ENCODE assay signal across 9 cellular contexts in the genomic region with DNA sequence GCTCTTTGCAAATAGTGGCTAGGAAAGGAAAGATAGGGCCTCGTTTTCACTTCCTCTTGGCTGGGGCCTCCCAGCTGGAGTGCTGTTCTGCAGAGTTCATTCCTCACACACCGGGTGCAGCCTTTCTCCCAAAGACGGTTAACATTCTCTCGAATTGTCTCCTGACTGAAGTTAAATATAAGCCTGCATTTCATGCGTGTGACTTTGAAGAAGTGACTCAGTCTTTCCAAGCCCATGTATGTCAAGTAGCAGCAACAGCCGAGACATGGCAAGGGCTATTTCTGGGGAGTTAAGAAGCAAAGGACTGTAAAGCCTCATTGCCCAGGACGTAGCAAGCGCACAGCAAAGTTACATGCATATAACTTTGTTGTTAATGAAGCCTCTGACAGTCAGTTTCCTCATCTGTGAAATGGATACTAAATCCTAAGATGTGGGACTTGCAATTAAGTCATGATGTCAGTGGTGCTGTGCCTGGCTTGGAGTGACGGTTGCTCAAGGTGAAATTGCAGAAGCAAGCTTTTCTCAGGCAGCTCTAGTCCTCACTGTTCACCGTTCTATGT.
DNase-seq lines count a peak whose midpoint lies in the region; ATAC-seq and TF ChIP-seq lines count a peak whose summit lies in the region.
"Had no signal": no experiment of that assay in that cellular context is flagged by ENCODE, and none has a peak within 500 bp of the region (broad histone marks: within the 10 kb centered on the region; RNA-seq: fewer than 3 reads in every experiment).

No MANE protein-coding gene starts in this region.

- TF ChIP-seq POLR2A in spleen (IDR thresholded peaks at IDR 0.05): no peak

- no peaks in the 10 kb centered on the region for H3K36me3 Mint-ChIP-seq in endodermal cell (ENCODE audit: low read depth)
- H3K36me3 Mint-ChIP-seq in activated naive CD4-positive, alpha-beta T cell treated with anti-CD3 and anti-CD28 coated beads, Interleukin-2, amount 10 ng/mL, durations not matched to agents 7 days and 5 days: no peaks in the 10 kb centered on the region
- no peaks in the 10 kb centered on the region for H3K36me3 Mint-ChIP-seq in CD8-positive, alpha-beta memory T cell

- H3K36me3 ChIP-seq in endodermal cell (ENCODE audit: control insufficient read depth, insufficient read depth, low read length) (no peaks in the 10 kb centered on the region), spleen (no peaks in the 10 kb centered on the region)
- H3K36me3 ChIP-seq in CD8-positive, alpha-beta memory T cell (ENCODE audit: insufficient read depth, low read length): no peaks in the 10 kb centered on the region

- H3K4me1 ChIP-seq in endodermal cell (ENCODE audit: control insufficient read depth, insufficient read depth, low read length): peaks cover 12% of the 10 kb centered on the region
- no peaks in the 10 kb centered on the region for H3K4me1 ChIP-seq in CD8-positive, alpha-beta memory T cell (ENCODE audit: insufficient read depth, low read length)
- H3K4me1 ChIP-seq in spleen: peaks cover 0 to 17% (median 11%) of the 10 kb centered on the region in 6 donors

- no peak overlapping the region for H3K9ac ChIP-seq in endodermal cell (ENCODE audit: extremely low read depth, low read length, poor library complexity, severe bottlenecking)

- no peak overlapping the region for H3K27ac Mint-ChIP-seq in endodermal cell
- H3K27ac Mint-ChIP-seq in activated naive CD4-positive, alpha-beta T cell treated with anti-CD3 and anti-CD28 coated beads, Interleukin-2, amount 10 ng/mL, durations not matched to agents 7 days and 5 days: no peak overlapping the region
- no peak overlapping the region for H3K27ac Mint-ChIP-seq in CD8-positive, alpha-beta memory T cell
- H3K27ac Mint-ChIP-seq: T-helper 1 cell treated with Interleukin-12 subunit alpha and Interleukin-12 subunit beta and Interleukin-4 antibody, amounts not matched to agents 30 μg/mL and 1 μg/mL, for 36 hours had no signal

- H3K27me3 Mint-ChIP-seq in endodermal cell (ENCODE audit: insufficient read depth): peaks cover 3% of the 10 kb centered on the region
- H3K27me3 Mint-ChIP-seq in activated naive CD4-positive, alpha-beta T cell treated with anti-CD3 and anti-CD28 coated beads, Interleukin-2, amount 10 ng/mL, durations not matched to agents 7 days and 5 days: peaks cover 11% of the 10 kb centered on the region
- peaks cover 0 to 7% of the 10 kb centered on the region in 2 donors for H3K27me3 Mint-ChIP-seq in CD8-positive, alpha-beta memory T cell

- H3K27ac ChIP-seq in endodermal cell (ENCODE audit: low read depth, low read length): no peak overlapping the region
- no peak overlapping the region for H3K27ac ChIP-seq in CD8-positive, alpha-beta memory T cell (ENCODE audit: low read depth, low read length)
- no peak overlapping the region for H3K27ac ChIP-seq in spleen

- 58 to 59% methylated on average over 9 to 10 of the region's 10 CpGs for WGBS in endodermal cell (ENCODE audit: insufficient coverage in 1 of 2, insufficient read length in 1 of 2), 2 experiments
- 20 to 40% (median 24%) methylated on average over 10 of the region's 10 CpGs for WGBS in spleen, 5 donors

- H3K4me3 Mint-ChIP-seq in endodermal cell: no peak overlapping the region
- no peak overlapping the region for H3K4me3 Mint-ChIP-seq in activated naive CD4-positive, alpha-beta T cell treated with anti-CD3 and anti-CD28 coated beads, Interleukin-2, amount 10 ng/mL, durations not matched to agents 7 days and 5 days
- H3K4me3 Mint-ChIP-seq in CD8-positive, alpha-beta memory T cell: no peak overlapping the region
- H3K4me3 Mint-ChIP-seq: T-helper 1 cell treated with Interleukin-12 subunit alpha and Interleukin-12 subunit beta and Interleukin-4 antibody, amounts not matched to agents 30 μg/mL and 1 μg/mL, for 36 hours had no signal

- TF ChIP-seq CTCF in AG10803 (conservative IDR thresholded peaks at IDR 0.05; ENCODE audit: low read length): no peak
- TF ChIP-seq CTCF in endodermal cell (conservative IDR thresholded peaks at IDR 0.05): no peak
- no peak for TF ChIP-seq CTCF in spleen (IDR thresholded peaks at IDR 0.05 in 8 of 11, conservative IDR thresholded peaks at IDR 0.05 in 3 of 11)

- H3K4me3 ChIP-seq in AG10803 (ENCODE audit: low read length): no peak overlapping the region
- no peak overlapping the region for H3K4me3 ChIP-seq in endodermal cell (ENCODE audit: low read length)
- no peak overlapping the region for H3K4me3 ChIP-seq in CD8-positive, alpha-beta memory T cell (ENCODE audit: low read length)
- H3K4me3 ChIP-seq in spleen: no peak overlapping the region

- CTCF ChIA-PET in activated naive CD4-positive, alpha-beta T cell treated with anti-CD3 and anti-CD28 coated beads, Interleukin-2, amount 10 ng/mL, durations not matched to agents 7 days and 5 days (lab: Charles Lee): no interaction called here
- CTCF ChIA-PET in CD8-positive, alpha-beta memory T cell (lab: Charles Lee): no interaction called here

- H3K27me3 ChIP-seq in endodermal cell (ENCODE audit: control insufficient read depth, insufficient read depth, low read length, poor library complexity, severe bottlenecking) (no peaks in the 10 kb centered on the region), spleen (replicated peaks in 1 of 7) (no peaks in the 10 kb centered on the region)
- no peaks in the 10 kb centered on the region for H3K27me3 ChIP-seq in CD8-positive, alpha-beta memory T cell (ENCODE audit: insufficient read depth, low read length, poor library complexity, severe bottlenecking)

- H3K9me3 ChIP-seq in endodermal cell (ENCODE audit: control insufficient read depth, low read length) (no peaks in the 10 kb centered on the region), spleen (no peaks in the 10 kb centered on the region)
- no peaks in the 10 kb centered on the region for H3K9me3 ChIP-seq in CD8-positive, alpha-beta memory T cell (ENCODE audit: low read length)

- ATAC-seq in GM21367 (IDR thresholded peaks at IDR 0.05; ENCODE audit: unreplicated experiment) (peak; percentile 83), HG03457 (IDR thresholded peaks at IDR 0.05; ENCODE audit: unreplicated experiment) (peak; percentile 91)

- DNase-seq in AG10803 (ENCODE audit: low read depth): peak; percentile 14
- DNase-seq in endodermal cell: peak; percentile 75
- DNase-seq in activated naive CD4-positive, alpha-beta T cell treated with anti-CD3 and anti-CD28 coated beads, Interleukin-2, amount 10 ng/mL, durations not matched to agents 7 days and 5 days: no peak
- no peak for DNase-seq in CD8-positive, alpha-beta memory T cell
- DNase-seq in activated naive CD4-positive, alpha-beta T cell treated with anti-CD3 and anti-CD28 coated beads, Interleukin-2, amount 50 U/mL, for 16 hours: no peak
- DNase-seq in spleen: no peak

- POLR2A ChIA-PET in CD8-positive, alpha-beta memory T cell (lab: Charles Lee): no interaction called here

- H3K9me3 Mint-ChIP-seq in endodermal cell: no peaks in the 10 kb centered on the region
- no peaks in the 10 kb centered on the region for H3K9me3 Mint-ChIP-seq in activated naive CD4-positive, alpha-beta T cell treated with anti-CD3 and anti-CD28 coated beads, Interleukin-2, amount 10 ng/mL, durations not matched to agents 7 days and 5 days
- H3K9me3 Mint-ChIP-seq in CD8-positive, alpha-beta memory T cell: peaks cover 0 to 2% (median 0%) of the 10 kb centered on the region in 5 donors
- H3K9me3 Mint-ChIP-seq: T-helper 1 cell treated with Interleukin-12 subunit alpha and Interleukin-12 subunit beta and Interleukin-4 antibody, amounts not matched to agents 30 μg/mL and 1 μg/mL, for 36 hours had no signal

- peaks cover 19% of the 10 kb centered on the region for H3K4me1 Mint-ChIP-seq in endodermal cell
- H3K4me1 Mint-ChIP-seq in activated naive CD4-positive, alpha-beta T cell treated with anti-CD3 and anti-CD28 coated beads, Interleukin-2, amount 10 ng/mL, durations not matched to agents 7 days and 5 days: no peaks in the 10 kb centered on the region
- H3K4me1 Mint-ChIP-seq in CD8-positive, alpha-beta memory T cell: no peaks in the 10 kb centered on the region

- intact Hi-C loops in spleen (cut with DNase I; ENCODE audit: low total_unique reads): no loop called here

Comparison
In these comparisons a context has a peak if more than half of its experiments do, and no peak if none do; other contexts are left out.
1. DNase-seq: peak in AG10803 (single experiment) and endodermal cell (single experiment); none in activated naive CD4-positive, alpha-beta T cell treated with anti-CD3 and anti-CD28 coated beads, Interleukin-2, amount 10 ng/mL, durations not matched to agents 7 days and 5 days (single experiment), CD8-positive, alpha-beta memory T cell (0 of 5), activated naive CD4-positive, alpha-beta T cell treated with anti-CD3 and anti-CD28 coated beads, Interleukin-2, amount 50 U/mL, for 16 hours (single experiment) and spleen (single experiment).